In genomic region chr5:181221105-181221791, GRCh38 we compare ENCODE assay signal across 8 cellular contexts. TPM values are rescaled to one million over a fixed set of nuclear protein-coding genes. Genes with fewer than 3 reads are reported as not detected.
DNase-seq lines count a peak whose midpoint lies in the region; ATAC-seq and TF ChIP-seq lines count a peak whose summit lies in the region.

No MANE protein-coding gene starts in this region.

- H3K9ac ChIP-seq in SU-DHL-6 (ENCODE audit: low read length) = 0 out of 2 replicates have a peak overlapping the region, but pooled peaks have one; percentile 80

- H3K9me3 ChIP-seq in SU-DHL-6 (ENCODE audit: insufficient read depth, low read length) = no peaks in the 10 kb centered on the region

- H3K4me3 ChIP-seq in GM08714 (ENCODE audit: low read length) (peak overlapping the region; percentile 15; the same call in 1 of the 2 replicates), SU-DHL-6 (ENCODE audit: insufficient read depth, low read length, poor library complexity, severe bottlenecking) (peak overlapping the region; percentile 1)

- H3K27me3 Mint-ChIP-seq in progenitor cell of endocrine pancreas = peaks cover 30% of the 10 kb centered on the region

- H3K9me2 ChIP-seq in SU-DHL-6 (replicated peaks; ENCODE audit: insufficient read depth, low read length) = no peaks in the 10 kb centered on the region

- peak overlapping the region; percentile 95 for H3K27ac ChIP-seq in SU-DHL-6 (ENCODE audit: low read depth, low read length)

- TF ChIP-seq CTCF in SU-DHL-6 (IDR thresholded peaks at IDR 0.05; ENCODE audit: insufficient read depth, low read length, poor library complexity, severe bottlenecking) (no peak), progenitor cell of endocrine pancreas (IDR thresholded peaks at IDR 0.05; ENCODE audit: unreplicated experiment) (no peak)

- H3K27me3 ChIP-seq in SU-DHL-6 (ENCODE audit: low read length) = no peaks in the 10 kb centered on the region

- H3K9me3 Mint-ChIP-seq in progenitor cell of endocrine pancreas (ENCODE audit: low read depth) = no peaks in the 10 kb centered on the region

- H4K20me1 ChIP-seq in SU-DHL-6 (ENCODE audit: low read depth, low read length) = no peaks in the 10 kb centered on the region

- H3K36me3 ChIP-seq in SU-DHL-6 (ENCODE audit: low read length) = no peaks in the 10 kb centered on the region

- no peak overlapping the region for H2AFZ ChIP-seq in SU-DHL-6 (ENCODE audit: low read depth, low read length, severe bottlenecking)

- no peak for ATAC-seq in HG02763 (IDR thresholded peaks at IDR 0.05; ENCODE audit: unreplicated experiment)

- DNase-seq in effector CD4-positive, alpha-beta T cell = peak; percentile 55
- DNase-seq in progenitor cell of endocrine pancreas (ENCODE audit: low spot score, unreplicated experiment) (no peak), GM19238 (ENCODE audit: insufficient read length, low spot score) (no peak), NCI-H2196 (lab: John Stamatoyannopoulos, UW; ENCODE audit: unreplicated experiment) (no peak), nucleus accumbens (lab: John Stamatoyannopoulos, UW) (no peak)

- peak overlapping the region; percentile 98 for H3K4me2 ChIP-seq in SU-DHL-6 (ENCODE audit: low read depth, low read length, poor library complexity, severe bottlenecking)

- H3K4me1 Mint-ChIP-seq in progenitor cell of endocrine pancreas (ENCODE audit: low read depth) = peaks cover 18% of the 10 kb centered on the region

- H3K79me2 ChIP-seq in SU-DHL-6 (ENCODE audit: insufficient read depth, low read length) = peaks cover 19% of the 10 kb centered on the region

- peak overlapping the region; percentile 100 for H3K27ac Mint-ChIP-seq in progenitor cell of endocrine pancreas

- peaks cover 7% of the 10 kb centered on the region for H3K36me3 Mint-ChIP-seq in progenitor cell of endocrine pancreas (ENCODE audit: insufficient read depth)

- H3F3A ChIP-seq in SU-DHL-6 (ENCODE audit: insufficient read depth) = peaks cover 55% of the 10 kb centered on the region

- peak overlapping the region; percentile 98 for H3K4me3 Mint-ChIP-seq in progenitor cell of endocrine pancreas (ENCODE audit: low read depth)

RNA-seq across cellular contexts. Expression of gene TRIM41, which starts 1.8 kb away (rescaled TPM):
- total RNA-seq in progenitor cell of endocrine pancreas = 37.4 and 37.6 TPM in 2 replicates

RNA-seq across cellular contexts. Expression of gene TRIM7, which starts 16.3 kb away (rescaled TPM):
- total RNA-seq in progenitor cell of endocrine pancreas = not detected in 2 replicates

RNA-seq across cellular contexts. Expression of gene RACK1, which starts 22.5 kb away (rescaled TPM):
- total RNA-seq in progenitor cell of endocrine pancreas = 1,813 and 1,855 TPM in 2 replicates

RNA-seq across cellular contexts. Expression of gene TRIM52, which starts 39.7 kb away (rescaled TPM):
- 10.7 and 12.3 TPM in 2 replicates for total RNA-seq in progenitor cell of endocrine pancreas
